In genomic region chr12:31773223-31773750, GRCh38 we compare ENCODE assay signal across 1 cellular context.
TF ChIP-seq lines count a peak whose summit lies in the region.

No MANE protein-coding gene starts in this region.

TF ChIP-seq in HepG2, 621 proteins besides CTCF, POLR2A, EP300 and RAD21 (continued from another document):
- TF ChIP-seq ARID4A (CRISPR knock-in tag; IDR thresholded peaks at IDR 0.05; ENCODE audit: borderline replicate concordance) (peak; percentile 62; the same call in 1 of the 2 replicates), FOXJ3 (CRISPR knock-in tag; IDR thresholded peaks at IDR 0.05; ENCODE audit: borderline replicate concordance) (peak; percentile 95; the same call in 1 of the 2 replicates), MYPOP (CRISPR knock-in tag; IDR thresholded peaks at IDR 0.05) (peak; percentile 90), MIXL1 (CRISPR knock-in tag; IDR thresholded peaks at IDR 0.05) (peak; percentile 65), SP2 (CRISPR knock-in tag; IDR thresholded peaks at IDR 0.05) (no peak), ZNF891 (CRISPR knock-in tag; IDR thresholded peaks at IDR 0.05) (no peak; the same call in 1 of the 2 replicates), FOSL2 (CRISPR knock-in tag; IDR thresholded peaks at IDR 0.05) (peak; percentile 91), KDM2A (CRISPR knock-in tag; IDR thresholded peaks at IDR 0.05; ENCODE audit: borderline replicate concordance, low read depth) (no peak), EZH2 (conservative IDR thresholded peaks at IDR 0.05; ENCODE audit: low read depth, low read length) (no peak), ZHX1 (CRISPR knock-in tag; IDR thresholded peaks at IDR 0.05; ENCODE audit: low read depth) (0 out of 2 replicates have a peak, but pooled peaks have one; percentile 54), ZNF773 (CRISPR knock-in tag; IDR thresholded peaks at IDR 0.05; ENCODE audit: borderline replicate concordance) (no peak), CERS6 (CRISPR knock-in tag; IDR thresholded peaks at IDR 0.05) (no peak), RFXAP (CRISPR knock-in tag; IDR thresholded peaks at IDR 0.05; ENCODE audit: borderline replicate concordance) (0 out of 2 replicates have a peak, but pooled peaks have one; percentile 40), RFXANK (CRISPR knock-in tag; IDR thresholded peaks at IDR 0.05) (no peak), CEBPG (CRISPR knock-in tag; IDR thresholded peaks at IDR 0.05) (peak; percentile 43), ZNF30 (CRISPR knock-in tag; IDR thresholded peaks at IDR 0.05) (no peak), MAF1 (CRISPR knock-in tag; IDR thresholded peaks at IDR 0.05; ENCODE audit: borderline replicate concordance) (no peak), MED13 (CRISPR knock-in tag; IDR thresholded peaks at IDR 0.05) (peak; percentile 49; the same call in 1 of the 2 replicates), RFX3 (CRISPR knock-in tag; IDR thresholded peaks at IDR 0.05) (no peak), ZNF512B (CRISPR knock-in tag; IDR thresholded peaks at IDR 0.05; ENCODE audit: borderline replicate concordance) (peak; percentile 52; the same call in 1 of the 2 replicates), ZNF484 (CRISPR knock-in tag; IDR thresholded peaks at IDR 0.05; ENCODE audit: borderline replicate concordance, low read depth) (no peak), XBP1 (CRISPR knock-in tag; IDR thresholded peaks at IDR 0.05) (no peak), ZNF839 (CRISPR knock-in tag; IDR thresholded peaks at IDR 0.05; ENCODE audit: borderline replicate concordance) (no peak), KDM5A (IDR thresholded peaks at IDR 0.05; ENCODE audit: borderline replicate concordance, low read length) (no peak), ZFP90 (CRISPR knock-in tag; IDR thresholded peaks at IDR 0.05; ENCODE audit: borderline replicate concordance) (peak; percentile 69; the same call in 1 of the 2 replicates), ZNF446 (CRISPR knock-in tag; IDR thresholded peaks at IDR 0.05) (no peak), ZNF543 (CRISPR knock-in tag; IDR thresholded peaks at IDR 0.05) (no peak), CHCHD3 (CRISPR knock-in tag; IDR thresholded peaks at IDR 0.05) (no peak), RAD51 (IDR thresholded peaks at IDR 0.05; ENCODE audit: borderline replicate concordance) (no peak), HNRNPUL1 (IDR thresholded peaks at IDR 0.05; ENCODE audit: low read depth, low read length) (no peak), RXRA (CRISPR knock-in tag; IDR thresholded peaks at IDR 0.05) (peak; percentile 92), ZNF441 (CRISPR knock-in tag; IDR thresholded peaks at IDR 0.05; ENCODE audit: borderline replicate concordance) (no peak; the same call in 1 of the 2 replicates), PBX2 (CRISPR knock-in tag; IDR thresholded peaks at IDR 0.05) (no peak; the same call in none of the 2 replicates), ZFP36L2 (CRISPR knock-in tag; IDR thresholded peaks at IDR 0.05) (no peak), PRPF4 (IDR thresholded peaks at IDR 0.05; ENCODE audit: low read depth, low read length, poor library complexity, severe bottlenecking) (no peak), ZNF317 (CRISPR knock-in tag; IDR thresholded peaks at IDR 0.05) (0 out of 2 replicates have a peak, but pooled peaks have one; percentile 57), HCFC1 (IDR thresholded peaks at IDR 0.05; ENCODE audit: low read depth, low read length) (no peak), ZBTB1 (CRISPR knock-in tag; IDR thresholded peaks at IDR 0.05; ENCODE audit: borderline replicate concordance) (no peak), ZNF761 (CRISPR knock-in tag; conservative IDR thresholded peaks at IDR 0.05) (0 out of 2 replicates have a peak, but pooled peaks have one; percentile 41), ZNF772 (CRISPR knock-in tag; IDR thresholded peaks at IDR 0.05) (0 out of 2 replicates have a peak, but pooled peaks have one; percentile 63), HNRNPH1 (optimal IDR thresholded peaks at IDR 0.05; ENCODE audit: low read depth, low read length) (no peak), ZNF737 (CRISPR knock-in tag; IDR thresholded peaks at IDR 0.05; ENCODE audit: borderline replicate concordance) (no peak; the same call in 1 of the 2 replicates), DNMT3B (CRISPR knock-in tag; conservative IDR thresholded peaks at IDR 0.05) (peak; percentile 69; the same call in 1 of the 2 replicates)
